ENCODE assay signal across 1 cellular context in the genomic region with DNA sequence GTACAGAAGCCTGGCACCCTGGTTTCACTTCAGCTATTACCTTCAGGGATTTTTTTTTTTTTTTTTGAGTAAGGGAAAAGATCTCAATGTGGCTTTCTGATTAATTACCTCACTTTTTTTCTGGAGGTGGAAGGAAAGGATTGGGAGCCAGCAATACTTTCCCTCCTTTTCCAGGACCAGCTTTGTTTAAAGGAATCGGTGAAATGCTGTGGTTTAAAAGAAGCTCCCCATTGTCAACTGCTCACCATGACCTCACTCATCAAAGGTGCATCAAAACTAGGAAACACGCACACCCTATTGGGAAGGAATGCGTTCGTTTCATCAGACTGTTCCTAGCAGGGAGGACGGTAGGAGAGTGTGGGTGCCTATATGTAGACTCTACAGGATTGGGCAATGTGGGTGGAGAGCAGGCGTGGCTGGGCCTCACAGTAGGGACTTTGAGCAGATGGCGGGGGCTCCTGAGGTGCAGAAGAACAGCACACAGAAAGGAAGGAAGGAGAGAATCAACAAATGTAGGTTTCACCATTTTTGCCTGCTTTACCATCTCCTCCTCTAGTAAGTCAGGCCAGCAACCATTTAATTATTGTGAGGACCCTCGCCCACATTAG.
A peak's percentile ranks its signal among the peaks of the same experiment; 100 is the strongest.
TF ChIP-seq lines count a peak whose summit lies in the region.

No MANE protein-coding gene starts in this region.

TF ChIP-seq in HepG2, 621 proteins besides CTCF, POLR2A, EP300 and RAD21 (continued from another document and continues in another):
- TF ChIP-seq, protein P1, sequence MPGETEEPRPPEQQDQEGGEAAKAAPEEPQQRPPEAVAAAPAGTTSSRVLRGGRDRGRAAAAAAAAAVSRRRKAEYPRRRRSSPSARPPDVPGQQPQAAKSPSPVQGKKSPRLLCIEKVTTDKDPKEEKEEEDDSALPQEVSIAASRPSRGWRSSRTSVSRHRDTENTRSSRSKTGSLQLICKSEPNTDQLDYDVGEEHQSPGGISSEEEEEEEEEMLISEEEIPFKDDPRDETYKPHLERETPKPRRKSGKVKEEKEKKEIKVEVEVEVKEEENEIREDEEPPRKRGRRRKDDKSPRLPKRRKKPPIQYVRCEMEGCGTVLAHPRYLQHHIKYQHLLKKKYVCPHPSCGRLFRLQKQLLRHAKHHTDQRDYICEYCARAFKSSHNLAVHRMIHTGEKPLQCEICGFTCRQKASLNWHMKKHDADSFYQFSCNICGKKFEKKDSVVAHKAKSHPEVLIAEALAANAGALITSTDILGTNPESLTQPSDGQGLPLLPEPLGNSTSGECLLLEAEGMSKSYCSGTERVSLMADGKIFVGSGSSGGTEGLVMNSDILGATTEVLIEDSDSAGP (CRISPR knock-in tag; IDR thresholded peaks at IDR 0.05; ENCODE audit: borderline replicate concordance): peak; percentile 46
- TF ChIP-seq MAZ (IDR thresholded peaks at IDR 0.05; ENCODE audit: borderline replicate concordance, low read depth, low read length): peak; percentile 74
- peak; percentile 53; the same call in 1 of the 2 replicates for TF ChIP-seq MAZ (CRISPR knock-in tag; IDR thresholded peaks at IDR 0.05; ENCODE audit: low read depth)
- TF ChIP-seq MIXL1 (CRISPR knock-in tag; IDR thresholded peaks at IDR 0.05): peak; percentile 52; the same call in 1 of the 2 replicates
- TF ChIP-seq ZNF619 (CRISPR knock-in tag; IDR thresholded peaks at IDR 0.05): 0 out of 2 replicates have a peak, but pooled peaks have one; percentile 62
- TF ChIP-seq, protein P2, sequence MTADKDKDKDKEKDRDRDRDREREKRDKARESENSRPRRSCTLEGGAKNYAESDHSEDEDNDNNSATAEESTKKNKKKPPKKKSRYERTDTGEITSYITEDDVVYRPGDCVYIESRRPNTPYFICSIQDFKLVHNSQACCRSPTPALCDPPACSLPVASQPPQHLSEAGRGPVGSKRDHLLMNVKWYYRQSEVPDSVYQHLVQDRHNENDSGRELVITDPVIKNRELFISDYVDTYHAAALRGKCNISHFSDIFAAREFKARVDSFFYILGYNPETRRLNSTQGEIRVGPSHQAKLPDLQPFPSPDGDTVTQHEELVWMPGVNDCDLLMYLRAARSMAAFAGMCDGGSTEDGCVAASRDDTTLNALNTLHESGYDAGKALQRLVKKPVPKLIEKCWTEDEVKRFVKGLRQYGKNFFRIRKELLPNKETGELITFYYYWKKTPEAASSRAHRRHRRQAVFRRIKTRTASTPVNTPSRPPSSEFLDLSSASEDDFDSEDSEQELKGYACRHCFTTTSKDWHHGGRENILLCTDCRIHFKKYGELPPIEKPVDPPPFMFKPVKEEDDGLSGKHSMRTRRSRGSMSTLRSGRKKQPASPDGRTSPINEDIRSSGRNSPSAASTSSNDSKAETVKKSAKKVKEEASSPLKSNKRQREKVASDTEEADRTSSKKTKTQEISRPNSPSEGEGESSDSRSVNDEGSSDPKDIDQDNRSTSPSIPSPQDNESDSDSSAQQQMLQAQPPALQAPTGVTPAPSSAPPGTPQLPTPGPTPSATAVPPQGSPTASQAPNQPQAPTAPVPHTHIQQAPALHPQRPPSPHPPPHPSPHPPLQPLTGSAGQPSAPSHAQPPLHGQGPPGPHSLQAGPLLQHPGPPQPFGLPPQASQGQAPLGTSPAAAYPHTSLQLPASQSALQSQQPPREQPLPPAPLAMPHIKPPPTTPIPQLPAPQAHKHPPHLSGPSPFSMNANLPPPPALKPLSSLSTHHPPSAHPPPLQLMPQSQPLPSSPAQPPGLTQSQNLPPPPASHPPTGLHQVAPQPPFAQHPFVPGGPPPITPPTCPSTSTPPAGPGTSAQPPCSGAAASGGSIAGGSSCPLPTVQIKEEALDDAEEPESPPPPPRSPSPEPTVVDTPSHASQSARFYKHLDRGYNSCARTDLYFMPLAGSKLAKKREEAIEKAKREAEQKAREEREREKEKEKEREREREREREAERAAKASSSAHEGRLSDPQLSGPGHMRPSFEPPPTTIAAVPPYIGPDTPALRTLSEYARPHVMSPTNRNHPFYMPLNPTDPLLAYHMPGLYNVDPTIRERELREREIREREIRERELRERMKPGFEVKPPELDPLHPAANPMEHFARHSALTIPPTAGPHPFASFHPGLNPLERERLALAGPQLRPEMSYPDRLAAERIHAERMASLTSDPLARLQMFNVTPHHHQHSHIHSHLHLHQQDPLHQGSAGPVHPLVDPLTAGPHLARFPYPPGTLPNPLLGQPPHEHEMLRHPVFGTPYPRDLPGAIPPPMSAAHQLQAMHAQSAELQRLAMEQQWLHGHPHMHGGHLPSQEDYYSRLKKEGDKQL (CRISPR knock-in tag; IDR thresholded peaks at IDR 0.05; ENCODE audit: low read depth): peak; percentile 45; the same call in 1 of the 2 replicates
- TF ChIP-seq HDAC1 (CRISPR knock-in tag; IDR thresholded peaks at IDR 0.05): peak; percentile 84
- no peak for TF ChIP-seq REL (CRISPR knock-in tag; conservative IDR thresholded peaks at IDR 0.05)
- peak; percentile 24; the same call in 1 of the 2 replicates for TF ChIP-seq TAF1 (CRISPR knock-in tag; IDR thresholded peaks at IDR 0.05)
- TF ChIP-seq TRIM22 (IDR thresholded peaks at IDR 0.05): no peak
- TF ChIP-seq PCBP2 (optimal IDR thresholded peaks at IDR 0.05; ENCODE audit: low read depth, low read length, poor library complexity, severe bottlenecking): no peak
- TF ChIP-seq ONECUT2 (CRISPR knock-in tag; IDR thresholded peaks at IDR 0.05): no peak
- TF ChIP-seq ZNF331 (CRISPR knock-in tag; IDR thresholded peaks at IDR 0.05): peak; percentile 80
- peak; percentile 46; the same call in 1 of the 2 replicates for TF ChIP-seq KDM5B (CRISPR knock-in tag; IDR thresholded peaks at IDR 0.05; ENCODE audit: borderline replicate concordance)
- peak; percentile 95 for TF ChIP-seq ZKSCAN1 (IDR thresholded peaks at IDR 0.05; ENCODE audit: low read length)
- no peak for TF ChIP-seq ZNF883 (CRISPR knock-in tag; IDR thresholded peaks at IDR 0.05; ENCODE audit: not compliant biosample characterization)
- TF ChIP-seq CEBPG (CRISPR knock-in tag; IDR thresholded peaks at IDR 0.05): peak; percentile 99
- TF ChIP-seq ATF3 (CRISPR knock-in tag; IDR thresholded peaks at IDR 0.05): peak; percentile 72; the same call in 1 of the 2 replicates
- peak; percentile 72; the same call in 1 of the 2 replicates for TF ChIP-seq ESRRA (CRISPR knock-in tag; IDR thresholded peaks at IDR 0.05; ENCODE audit: low read depth)
- peak; percentile 90 for TF ChIP-seq HNF4G (IDR thresholded peaks at IDR 0.05; ENCODE audit: borderline replicate concordance, low read depth, low read length)
- TF ChIP-seq HNF4G (CRISPR knock-in tag; IDR thresholded peaks at IDR 0.05; ENCODE audit: borderline replicate concordance, low read depth): peak; percentile 85
- TF ChIP-seq RFXANK (CRISPR knock-in tag; IDR thresholded peaks at IDR 0.05): no peak
- TF ChIP-seq HMG20B (CRISPR knock-in tag; conservative IDR thresholded peaks at IDR 0.05): peak; percentile 70; the same call in 1 of the 2 replicates
- TF ChIP-seq ZNF782 (CRISPR knock-in tag; IDR thresholded peaks at IDR 0.05; ENCODE audit: borderline replicate concordance): no peak; the same call in 1 of the 2 replicates
- TF ChIP-seq ZBTB10 (CRISPR knock-in tag; IDR thresholded peaks at IDR 0.05; ENCODE audit: borderline replicate concordance): 0 out of 2 replicates have a peak, but pooled peaks have one; percentile 20
- TF ChIP-seq ZFP41 (CRISPR knock-in tag; IDR thresholded peaks at IDR 0.05; ENCODE audit: borderline replicate concordance): no peak
- TF ChIP-seq PPARG (CRISPR knock-in tag; conservative IDR thresholded peaks at IDR 0.05): no peak
- TF ChIP-seq ZNF546 (CRISPR knock-in tag; conservative IDR thresholded peaks at IDR 0.05): no peak
- peak; percentile 73 for TF ChIP-seq SKIL (CRISPR knock-in tag; IDR thresholded peaks at IDR 0.05; ENCODE audit: borderline replicate concordance)
- TF ChIP-seq SMC3 (IDR thresholded peaks at IDR 0.05; ENCODE audit: low read length): no peak
- 0 out of 2 replicates have a peak, but pooled peaks have one; percentile 49 for TF ChIP-seq ZSCAN29 (CRISPR knock-in tag; conservative IDR thresholded peaks at IDR 0.05)
- peak; percentile 50 for TF ChIP-seq ZNF264 (CRISPR knock-in tag; IDR thresholded peaks at IDR 0.05)
- no peak for TF ChIP-seq NONO (IDR thresholded peaks at IDR 0.05)
- TF ChIP-seq NONO (CRISPR knock-in tag; conservative IDR thresholded peaks at IDR 0.05): peak; percentile 82; the same call in 1 of the 2 replicates
- TF ChIP-seq NAIF1 (CRISPR knock-in tag; IDR thresholded peaks at IDR 0.05; ENCODE audit: borderline replicate concordance): 0 out of 2 replicates have a peak, but pooled peaks have one; percentile 32
- TF ChIP-seq, protein P3, sequence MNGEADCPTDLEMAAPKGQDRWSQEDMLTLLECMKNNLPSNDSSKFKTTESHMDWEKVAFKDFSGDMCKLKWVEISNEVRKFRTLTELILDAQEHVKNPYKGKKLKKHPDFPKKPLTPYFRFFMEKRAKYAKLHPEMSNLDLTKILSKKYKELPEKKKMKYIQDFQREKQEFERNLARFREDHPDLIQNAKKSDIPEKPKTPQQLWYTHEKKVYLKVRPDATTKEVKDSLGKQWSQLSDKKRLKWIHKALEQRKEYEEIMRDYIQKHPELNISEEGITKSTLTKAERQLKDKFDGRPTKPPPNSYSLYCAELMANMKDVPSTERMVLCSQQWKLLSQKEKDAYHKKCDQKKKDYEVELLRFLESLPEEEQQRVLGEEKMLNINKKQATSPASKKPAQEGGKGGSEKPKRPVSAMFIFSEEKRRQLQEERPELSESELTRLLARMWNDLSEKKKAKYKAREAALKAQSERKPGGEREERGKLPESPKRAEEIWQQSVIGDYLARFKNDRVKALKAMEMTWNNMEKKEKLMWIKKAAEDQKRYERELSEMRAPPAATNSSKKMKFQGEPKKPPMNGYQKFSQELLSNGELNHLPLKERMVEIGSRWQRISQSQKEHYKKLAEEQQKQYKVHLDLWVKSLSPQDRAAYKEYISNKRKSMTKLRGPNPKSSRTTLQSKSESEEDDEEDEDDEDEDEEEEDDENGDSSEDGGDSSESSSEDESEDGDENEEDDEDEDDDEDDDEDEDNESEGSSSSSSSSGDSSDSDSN (CRISPR knock-in tag; IDR thresholded peaks at IDR 0.05): peak; percentile 66
- 0 out of 2 replicates have a peak, but pooled peaks have one; percentile 28 for TF ChIP-seq POLR2AphosphoS5 (IDR thresholded peaks at IDR 0.05; ENCODE audit: low read depth, low read length)
- no peak for TF ChIP-seq SNAPC2 (CRISPR knock-in tag; IDR thresholded peaks at IDR 0.05)
- 0 out of 2 replicates have a peak, but pooled peaks have one; percentile 69 for TF ChIP-seq ARNT2 (CRISPR knock-in tag; IDR thresholded peaks at IDR 0.05; ENCODE audit: low read depth)
- 0 out of 2 replicates have a peak, but pooled peaks have one; percentile 55 for TF ChIP-seq YEATS4 (CRISPR knock-in tag; IDR thresholded peaks at IDR 0.05; ENCODE audit: borderline replicate concordance)
- TF ChIP-seq GTF3A (CRISPR knock-in tag; conservative IDR thresholded peaks at IDR 0.05): no peak
- 0 out of 2 replicates have a peak, but pooled peaks have one; percentile 14 for TF ChIP-seq SRF (IDR thresholded peaks at IDR 0.05; ENCODE audit: low read depth, low read length)
